ENCODE assay signal across 10 cellular contexts in the genomic region with DNA sequence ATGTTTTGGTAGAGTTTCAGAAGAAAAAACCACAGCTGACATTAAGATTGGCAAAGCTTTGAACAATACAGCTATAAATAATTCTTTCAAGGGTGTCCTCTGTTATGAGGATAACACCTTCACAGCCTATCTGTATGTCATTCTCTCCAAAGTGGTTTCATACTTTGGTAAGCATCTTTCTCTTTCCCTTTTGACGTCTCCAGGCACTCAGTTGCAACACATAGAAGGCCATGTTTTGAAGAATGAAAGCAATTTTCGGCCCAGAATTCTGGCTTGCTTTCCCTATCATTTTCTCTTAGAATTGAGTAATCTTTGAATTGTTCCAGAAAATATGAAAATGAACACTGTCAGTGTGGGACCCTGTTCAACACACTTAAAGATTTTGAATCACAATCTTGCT.
DNase-seq lines count a peak whose midpoint lies in the region; ATAC-seq, FAIRE-seq and TF ChIP-seq lines count a peak whose summit lies in the region.
"Had no signal": no experiment of that assay in that cellular context is flagged by ENCODE, and none has a peak within 500 bp of the region (broad histone marks: within the 10 kb centered on the region; RNA-seq: fewer than 3 reads in every experiment).

No MANE protein-coding gene starts in this region.

- no peak overlapping the region for H3K9ac ChIP-seq in GM12878 (ENCODE audit: control insufficient read depth, insufficient read depth, low read length)

- no peaks in the 10 kb centered on the region; the same call in none of the 3 replicates for H3K9me3 ChIP-seq in GM12878 (replicated peaks; ENCODE audit: control insufficient read depth, insufficient read depth, low read length)

- H3K27ac Mint-ChIP-seq in activated T-cell treated with anti-CD3 and anti-CD28 coated beads, Interleukin-2, amount 50 U/mL, for 24 hours, result peak overlapping the region; percentile 83
- H3K27ac Mint-ChIP-seq in stimulated activated naive CD8-positive, alpha-beta T cell treated with anti-CD3 and anti-CD28 coated beads, Interleukin-15, Interleukin-2, amounts not matched to agents 100 ng/mL and 50 ng/mL, for 24 hours, result peak overlapping the region; percentile 82

- H3K36me3 ChIP-seq in GM12878 (ENCODE audit: control insufficient read depth in 2 of 2, insufficient read depth in 2 of 2, low read length in 1 of 2), result no peaks in the 10 kb centered on the region
- H3K36me3 ChIP-seq: left lung had no signal

- BruUV-seq in GM12878 (replicated peaks; lab: Mats Ljungman, UMichigan), result no TSS peak

- ATAC-seq in HG02970 (IDR thresholded peaks at IDR 0.05; ENCODE audit: low FRiP score, unreplicated experiment), result peak; percentile 80
- peak; percentile 91 for ATAC-seq in GM12878
- ATAC-seq: left lung had no signal

- SMC1A ChIA-PET in GM12878 (lab: Charles Lee; ENCODE audit: uncharacterized antibody, unreplicated experiment), result interaction anchor here (0.7 to 3.5 kb wide), 9 partner anchors 74 to 265 kb away, joined by 3 to 21 read pairs (median 5); no protein-coding TSS in a partner anchor

- POLR2A ChIA-PET in GM12878 (lab: Charles Lee), result interaction anchor here (0.6 to 0.7 kb wide), 2 partner anchors 115 to 232 kb away, joined by 5 read pairs; no protein-coding TSS in a partner anchor

- H4K20me1 ChIP-seq in GM12878 (ENCODE audit: control insufficient read depth, insufficient read depth), result no peaks in the 10 kb centered on the region

- TF ChIP-seq CTCF in GM12878 (IDR thresholded peaks at IDR 0.05 in 2 of 3, conservative IDR thresholded peaks at IDR 0.05 in 1 of 3; ENCODE audit: control insufficient read depth in 2 of 3, extremely low read depth in 1 of 3, insufficient read depth in 1 of 3, low read depth in 3 of 3, low read length in 3 of 3), result no peak

- H3K4me3 ChIP-seq in GM12878, result no peak overlapping the region
- H3K4me3 ChIP-seq: left lung had no signal

- TF ChIP-seq EP300 in GM12878 (IDR thresholded peaks at IDR 0.05; ENCODE audit: borderline replicate concordance in 1 of 2, control insufficient read depth in 1 of 2, low read depth in 2 of 2, low read length in 2 of 2), result no peak; a peak in 1 of 4 replicates

- TF ChIP-seq RAD21 in GM12878 (IDR thresholded peaks at IDR 0.05; ENCODE audit: insufficient read depth, low read depth, low read length), result no peak

- H3K79me2 ChIP-seq in GM12878 (ENCODE audit: control insufficient read depth, insufficient read depth, low read length), result no peaks in the 10 kb centered on the region

- H3K4me1 Mint-ChIP-seq in activated T-cell treated with anti-CD3 and anti-CD28 coated beads, Interleukin-2, amount 50 U/mL, for 24 hours (ENCODE audit: low read depth), result peaks cover 20% of the 10 kb centered on the region
- H3K4me1 Mint-ChIP-seq in stimulated activated naive CD8-positive, alpha-beta T cell treated with anti-CD3 and anti-CD28 coated beads, Interleukin-15, Interleukin-2, amounts not matched to agents 100 ng/mL and 50 ng/mL, for 24 hours (ENCODE audit: low read depth), result peaks cover 25% of the 10 kb centered on the region

- DNase-seq in activated T-cell treated with anti-CD3 and anti-CD28 coated beads, Interleukin-2, amount 50 U/mL, for 24 hours, result no peak
- DNase-seq in activated T-cell treated with anti-CD3 and anti-CD28 coated beads, Interleukin-2, amount 50 U/mL, for 48 hours, result no peak
- DNase-seq in GM12878 (ENCODE audit: low read depth, low spot score) (no peak), NCI-H1105 treated with DMSO at 0.1 percent for 48 hours (lab: John Stamatoyannopoulos, UW) (no peak), islet precursor cell (no peak), DMS114 treated with DMSO at 0.1 percent for 48 hours (lab: John Stamatoyannopoulos, UW; ENCODE audit: unreplicated experiment) (no peak)
- DNase-seq: left lung, NCI-H187 treated with DMSO at 0.1 percent for 48 hours had no signal

- H3K4me3 Mint-ChIP-seq in activated T-cell treated with anti-CD3 and anti-CD28 coated beads, Interleukin-2, amount 50 U/mL, for 24 hours, result no peak overlapping the region
- no peak overlapping the region for H3K4me3 Mint-ChIP-seq in stimulated activated naive CD8-positive, alpha-beta T cell treated with anti-CD3 and anti-CD28 coated beads, Interleukin-15, Interleukin-2, amounts not matched to agents 100 ng/mL and 50 ng/mL, for 24 hours

- no peak overlapping the region for H2AFZ ChIP-seq in GM12878 (ENCODE audit: control insufficient read depth, low read depth, low read length)

- CTCF ChIA-PET in GM12878 (lab: Yijun Ruan, JAX), result no interaction called here

- peaks cover 10% of the 10 kb centered on the region for H3K9me3 Mint-ChIP-seq in activated T-cell treated with anti-CD3 and anti-CD28 coated beads, Interleukin-2, amount 50 U/mL, for 24 hours
- H3K9me3 Mint-ChIP-seq in stimulated activated naive CD8-positive, alpha-beta T cell treated with anti-CD3 and anti-CD28 coated beads, Interleukin-15, Interleukin-2, amounts not matched to agents 100 ng/mL and 50 ng/mL, for 24 hours, result peaks cover 19% of the 10 kb centered on the region

- H3K4me2 ChIP-seq in GM12878 (ENCODE audit: control insufficient read depth, insufficient read depth), result no peak overlapping the region

- RAD21 ChIA-PET in GM12878 (lab: Charles Lee; ENCODE audit: unreplicated experiment), result interaction anchor here (0.6 to 4.1 kb wide), 16 partner anchors 35 to 541 kb away, joined by 3 to 34 read pairs (median 4); no protein-coding TSS in a partner anchor

- H3K4me1 ChIP-seq in GM12878 (ENCODE audit: control insufficient read depth, insufficient read depth, low read length), result no peaks in the 10 kb centered on the region
- H3K4me1 ChIP-seq: left lung had no signal

- H3K27me3 Mint-ChIP-seq in activated T-cell treated with anti-CD3 and anti-CD28 coated beads, Interleukin-2, amount 50 U/mL, for 24 hours, result no peaks in the 10 kb centered on the region
- no peaks in the 10 kb centered on the region for H3K27me3 Mint-ChIP-seq in stimulated activated naive CD8-positive, alpha-beta T cell treated with anti-CD3 and anti-CD28 coated beads, Interleukin-15, Interleukin-2, amounts not matched to agents 100 ng/mL and 50 ng/mL, for 24 hours

- peaks cover 1% of the 10 kb centered on the region for H3K36me3 Mint-ChIP-seq in activated T-cell treated with anti-CD3 and anti-CD28 coated beads, Interleukin-2, amount 50 U/mL, for 24 hours (ENCODE audit: low read depth)
- no peaks in the 10 kb centered on the region for H3K36me3 Mint-ChIP-seq in stimulated activated naive CD8-positive, alpha-beta T cell treated with anti-CD3 and anti-CD28 coated beads, Interleukin-15, Interleukin-2, amounts not matched to agents 100 ng/mL and 50 ng/mL, for 24 hours (ENCODE audit: low read depth)

- no peak for TF ChIP-seq POLR2A in GM12878 (IDR thresholded peaks at IDR 0.05; ENCODE audit: low read depth, low read length)

- H3K27me3 ChIP-seq in GM12878 (replicated peaks in 1 of 2; ENCODE audit: control insufficient read depth in 2 of 2, insufficient read depth in 2 of 2, low read length in 1 of 2), result no peaks in the 10 kb centered on the region
- H3K27me3 ChIP-seq: left lung had no signal

- intact Hi-C loops in GM12878 (cut with micrococcal nuclease; ENCODE audit: unreplicated experiment), result loop anchor here (5.0 kb wide), 2 partner anchors 114 to 201 kb away; partner anchors contain the start of gene CBLB

- in situ Hi-C loops in GM12878 (cut with MboI), result no loop called here

- peak overlapping the region; percentile 20; the same call in 1 of the 2 replicates for H3K27ac ChIP-seq in GM12878 (ENCODE audit: control insufficient read depth, insufficient read depth)

- 96% methylated on average over 2 of the region's 2 CpGs for WGBS in GM12878 (ENCODE audit: insufficient coverage, insufficient replicate concordance, low lambda C conversion rate, missing lambda C conversion rate)

- no peak for FAIRE-seq in GM12878 (lab: Jason Lieb, UNC)

TF ChIP-seq in GM12878, 131 proteins besides CTCF, POLR2A, EP300 and RAD21:
- TF ChIP-seq TAF1 (IDR thresholded peaks at IDR 0.05; ENCODE audit: borderline replicate concordance, low read depth, low read length) (no peak), MEF2B (IDR thresholded peaks at IDR 0.05; ENCODE audit: partially characterized antibody, poor library complexity, severe bottlenecking) (peak; percentile 45), RUNX3 (IDR thresholded peaks at IDR 0.05; ENCODE audit: low read length) (peak; percentile 35; the same call in 1 of the 2 replicates), ESRRA (IDR thresholded peaks at IDR 0.05; ENCODE audit: low read length) (no peak), ATF7 (IDR thresholded peaks at IDR 0.05; ENCODE audit: low read depth) (peak; percentile 86), IKZF2 (IDR thresholded peaks at IDR 0.05) (peak; percentile 52 to 56; a peak in 2 of 4 replicates), IKZF1 (conservative IDR thresholded peaks at IDR 0.05) (0 out of 2 replicates have a peak, but pooled peaks have one; percentile 28), MTA2 (IDR thresholded peaks at IDR 0.05; ENCODE audit: low read depth) (peak; percentile 63; the same call in 1 of the 2 replicates)
- TF ChIP-seq, protein P1, sequence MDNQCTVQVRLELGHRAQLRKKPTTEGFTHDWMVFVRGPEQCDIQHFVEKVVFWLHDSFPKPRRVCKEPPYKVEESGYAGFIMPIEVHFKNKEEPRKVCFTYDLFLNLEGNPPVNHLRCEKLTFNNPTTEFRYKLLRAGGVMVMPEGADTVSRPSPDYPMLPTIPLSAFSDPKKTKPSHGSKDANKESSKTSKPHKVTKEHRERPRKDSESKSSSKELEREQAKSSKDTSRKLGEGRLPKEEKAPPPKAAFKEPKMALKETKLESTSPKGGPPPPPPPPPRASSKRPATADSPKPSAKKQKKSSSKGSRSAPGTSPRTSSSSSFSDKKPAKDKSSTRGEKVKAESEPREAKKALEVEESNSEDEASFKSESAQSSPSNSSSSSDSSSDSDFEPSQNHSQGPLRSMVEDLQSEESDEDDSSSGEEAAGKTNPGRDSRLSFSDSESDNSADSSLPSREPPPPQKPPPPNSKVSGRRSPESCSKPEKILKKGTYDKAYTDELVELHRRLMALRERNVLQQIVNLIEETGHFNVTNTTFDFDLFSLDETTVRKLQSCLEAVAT (IDR thresholded peaks at IDR 0.05), result peak; percentile 89
- TF ChIP-seq, protein P2, sequence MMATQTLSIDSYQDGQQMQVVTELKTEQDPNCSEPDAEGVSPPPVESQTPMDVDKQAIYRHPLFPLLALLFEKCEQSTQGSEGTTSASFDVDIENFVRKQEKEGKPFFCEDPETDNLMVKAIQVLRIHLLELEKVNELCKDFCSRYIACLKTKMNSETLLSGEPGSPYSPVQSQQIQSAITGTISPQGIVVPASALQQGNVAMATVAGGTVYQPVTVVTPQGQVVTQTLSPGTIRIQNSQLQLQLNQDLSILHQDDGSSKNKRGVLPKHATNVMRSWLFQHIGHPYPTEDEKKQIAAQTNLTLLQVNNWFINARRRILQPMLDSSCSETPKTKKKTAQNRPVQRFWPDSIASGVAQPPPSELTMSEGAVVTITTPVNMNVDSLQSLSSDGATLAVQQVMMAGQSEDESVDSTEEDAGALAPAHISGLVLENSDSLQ (IDR thresholded peaks at IDR 0.05), result peak; percentile 68; the same call in 1 of the 2 replicates
TF ChIP-seq in GM12878: peak in this region for 8.
